Comparison of ENCODE assay signal across 20 cellular contexts in genomic region chr4:98423019-98423418, GRCh38.
DNase-seq lines count a peak whose midpoint lies in the region; ATAC-seq, FAIRE-seq and TF ChIP-seq lines count a peak whose summit lies in the region.
"Had no signal": no experiment of that assay in that cellular context is flagged by ENCODE, and none has a peak within 500 bp of the region (broad histone marks: within the 10 kb centered on the region; RNA-seq: fewer than 3 reads in every experiment).

No MANE protein-coding gene starts in this region.

- ATAC-seq in omental fat pad (ENCODE audit: low FRiP score), result no peak
- ATAC-seq: CD8-positive, alpha-beta T cell had no signal

- H3K4me1 ChIP-seq in astrocyte (ENCODE audit: insufficient read depth, low read length), result peaks cover 14% of the 10 kb centered on the region
- no peaks in the 10 kb centered on the region for H3K4me1 ChIP-seq in hepatocyte (ENCODE audit: insufficient read depth)
- H3K4me1 ChIP-seq: BLaER1, Caco-2 had no signal

- peaks cover 4% of the 10 kb centered on the region for H3K9me3 Mint-ChIP-seq in astrocyte (ENCODE audit: unreplicated experiment)

- H3K4me3 ChIP-seq in astrocyte (ENCODE audit: insufficient read depth, low read depth, low read length) (no peak overlapping the region), hepatocyte (no peak overlapping the region)
- H3K4me3 ChIP-seq: BLaER1 had no signal

- no peak for TF ChIP-seq CTCF in astrocyte (IDR thresholded peaks at IDR 0.05; ENCODE audit: insufficient read depth, low read depth, low read length)
- no peak for TF ChIP-seq CTCF in hepatocyte (IDR thresholded peaks at IDR 0.05; ENCODE audit: poor library complexity)
- no peak for TF ChIP-seq CTCF in omental fat pad (IDR thresholded peaks at IDR 0.05)

- no peak for DNase-seq in astrocyte (ENCODE audit: low read depth)
- no peak for DNase-seq in hepatocyte (ENCODE audit: low spot score)
- DNase-seq in middle frontal gyrus (ENCODE audit: extremely low spot score, low spot score), result peak; percentile 36
- no peak for DNase-seq in NCI-H82 treated with DMSO at 0.1 percent for 48 hours (lab: John Stamatoyannopoulos, UW; ENCODE audit: unreplicated experiment)
- DNase-seq in T-helper 1 cell, result no peak
- DNase-seq in omental fat pad (ENCODE audit: low spot score), result no peak
- DNase-seq in MV-4-11 (lab: John Stamatoyannopoulos, UW), result no peak
- DNase-seq: Caco-2; CD4-positive, CD25-positive, alpha-beta regulatory T cell; CD8-positive, alpha-beta T cell; DMS153; DND-41; H7; HCEC 1CT had no signal

- no peak overlapping the region for H3K9ac ChIP-seq in astrocyte (ENCODE audit: low read length)
- H3K9ac ChIP-seq: BLaER1 had no signal

- H3K27ac Mint-ChIP-seq in astrocyte (ENCODE audit: unreplicated experiment), result peak overlapping the region; percentile 8
- H3K27ac Mint-ChIP-seq: B cell; CD4-positive, CD25-positive, alpha-beta regulatory T cell; CD8-positive, alpha-beta T cell had no signal

- no peaks in the 10 kb centered on the region for H3K27me3 Mint-ChIP-seq in astrocyte (ENCODE audit: low read depth, unreplicated experiment)
- H3K27me3 Mint-ChIP-seq: B cell; CD4-positive, CD25-positive, alpha-beta regulatory T cell had no signal

- H3K9me2 ChIP-seq in hepatocyte (replicated peaks; ENCODE audit: insufficient read depth), result no peaks in the 10 kb centered on the region

- 80% methylated on average over 4 of the region's 4 CpGs for WGBS in hepatocyte (ENCODE audit: low lambda C conversion rate, missing lambda C conversion rate)

- H3K27ac ChIP-seq in astrocyte (ENCODE audit: low read depth, low read length) (no peak overlapping the region), hepatocyte (peak overlapping the region; percentile 20)
- H3K27ac ChIP-seq: BLaER1, C4-2B had no signal

- no peaks in the 10 kb centered on the region for H3K79me2 ChIP-seq in astrocyte (ENCODE audit: insufficient read depth, low read length)
- H3K79me2 ChIP-seq in hepatocyte, result no peaks in the 10 kb centered on the region

- H2AFZ ChIP-seq in astrocyte (ENCODE audit: low read depth, low read length) (no peak overlapping the region), hepatocyte (no peak overlapping the region)

- H3K36me3 ChIP-seq in astrocyte (ENCODE audit: insufficient read depth, low read length) (peaks cover 19% of the 10 kb centered on the region), hepatocyte (replicated peaks; ENCODE audit: insufficient read depth, low read depth) (no peaks in the 10 kb centered on the region)

- peaks cover 32% of the 10 kb centered on the region for H3K36me3 Mint-ChIP-seq in astrocyte (ENCODE audit: low read depth, unreplicated experiment)

- H3K4me2 ChIP-seq in astrocyte (ENCODE audit: low read length) (no peak overlapping the region), hepatocyte (no peak overlapping the region)
- H3K4me2 ChIP-seq: BLaER1 had no signal

- no peaks in the 10 kb centered on the region for H4K20me1 ChIP-seq in astrocyte (ENCODE audit: insufficient read depth, low read length)
- H4K20me1 ChIP-seq in hepatocyte (ENCODE audit: insufficient read depth, poor library complexity, severe bottlenecking), result no peaks in the 10 kb centered on the region
- H4K20me1 ChIP-seq: BLaER1 had no signal

- FAIRE-seq in astrocyte (lab: Jason Lieb, UNC), result no peak
- FAIRE-seq: G401.6, GM12892, H1 had no signal

- H3K4me1 Mint-ChIP-seq in astrocyte (ENCODE audit: low read depth, unreplicated experiment), result peaks cover 12% of the 10 kb centered on the region

- H3K9me3 ChIP-seq in astrocyte (ENCODE audit: insufficient read depth, low read depth, low read length), result no peaks in the 10 kb centered on the region
- H3K9me3 ChIP-seq in hepatocyte (ENCODE audit: low read depth), result no peaks in the 10 kb centered on the region
- H3K9me3 ChIP-seq: Caco-2 had no signal

- H3K27me3 ChIP-seq in astrocyte (ENCODE audit: insufficient read depth, low read length) (no peaks in the 10 kb centered on the region), hepatocyte (no peaks in the 10 kb centered on the region)
- H3K27me3 ChIP-seq: BLaER1 had no signal

- no peak overlapping the region for H3K4me3 Mint-ChIP-seq in astrocyte (ENCODE audit: unreplicated experiment)
- H3K4me3 Mint-ChIP-seq: B cell; CD4-positive, CD25-positive, alpha-beta regulatory T cell; CD8-positive, alpha-beta T cell had no signal
